Comparison of ENCODE assay signal across 21 cellular contexts in the genomic region with DNA sequence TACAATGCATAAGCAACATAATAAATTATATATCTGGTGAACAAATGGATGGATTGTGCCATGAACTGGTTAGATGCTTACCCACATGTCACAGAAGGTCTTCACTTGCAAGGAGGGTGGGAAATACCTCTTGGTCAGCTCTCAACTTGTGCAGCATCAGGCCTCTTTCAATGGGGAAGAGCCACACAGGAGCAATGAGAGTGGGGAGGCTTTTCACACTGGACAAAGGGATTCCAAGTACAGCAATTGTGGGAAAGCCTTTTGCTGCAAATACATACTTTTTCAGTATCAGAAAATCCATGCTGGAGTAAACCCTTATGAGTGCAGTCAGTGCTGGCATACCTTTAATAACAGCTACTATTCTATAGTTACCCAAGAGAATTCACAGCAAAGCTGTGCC. TPM values are rescaled to one million over a fixed set of nuclear protein-coding genes. Genes with fewer than 3 reads are reported as not detected.
DNase-seq lines count a peak whose midpoint lies in the region; ATAC-seq, FAIRE-seq and TF ChIP-seq lines count a peak whose summit lies in the region.
"Had no signal": no experiment of that assay in that cellular context is flagged by ENCODE, and none has a peak within 500 bp of the region (broad histone marks: within the 10 kb centered on the region; RNA-seq: fewer than 3 reads in every experiment).

No MANE protein-coding gene starts in this region.

- no peak overlapping the region for H3K9ac ChIP-seq in K562 (ENCODE audit: insufficient read depth in 1 of 2, low read depth in 2 of 2, low read length in 2 of 2)
- H3K9ac ChIP-seq: BLaER1 had no signal

- CTCF ChIA-PET in Calu3 (lab: Charles Lee) = no interaction called here
- CTCF ChIA-PET in K562 (lab: Yijun Ruan, JAX; ENCODE audit: low intra/inter-chr PET ratio) = no interaction called here

- H3K27ac ChIP-seq in K562 (ENCODE audit: extremely low read depth, low read depth, low read length) = no peak overlapping the region
- H3K27ac ChIP-seq: BLaER1, C4-2B had no signal

- TF ChIP-seq CTCF in Calu3 (IDR thresholded peaks at IDR 0.05; ENCODE audit: unreplicated experiment) (no peak), K562 (IDR thresholded peaks at IDR 0.05 in 2 of 3, conservative IDR thresholded peaks at IDR 0.05 in 1 of 3; ENCODE audit: insufficient read depth in 2 of 3, low read depth in 1 of 3, low read length in 3 of 3) (no peak), glutamatergic neuron (IDR thresholded peaks at IDR 0.05; ENCODE audit: partially characterized antibody, unreplicated experiment) (no peak)

- peak overlapping the region; percentile 61 for H3K27ac Mint-ChIP-seq in Calu3 (ENCODE audit: unreplicated experiment)
- no peak overlapping the region for H3K27ac Mint-ChIP-seq in T-helper 17 cell
- no peak overlapping the region for H3K27ac Mint-ChIP-seq in glutamatergic neuron (ENCODE audit: unreplicated experiment)
- H3K27ac Mint-ChIP-seq: B cell; CD4-positive, CD25-positive, alpha-beta regulatory T cell; CD8-positive, alpha-beta T cell had no signal

- no peak for FAIRE-seq in K562 (lab: Jason Lieb, UNC)
- FAIRE-seq: D721Med, GM12892, H1 had no signal

- H3K4me2 ChIP-seq in K562 (ENCODE audit: insufficient read depth, low read length) = no peak overlapping the region
- H3K4me2 ChIP-seq: BLaER1 had no signal

- no peaks in the 10 kb centered on the region for H3K27me3 ChIP-seq in K562 (ENCODE audit: control insufficient read depth in 2 of 2, insufficient read depth in 2 of 2, low read length in 2 of 2)
- H3K27me3 ChIP-seq: BLaER1 had no signal

- no peaks in the 10 kb centered on the region for H3K4me1 Mint-ChIP-seq in Calu3 (ENCODE audit: low read depth, unreplicated experiment)
- H3K4me1 Mint-ChIP-seq in T-helper 17 cell = no peaks in the 10 kb centered on the region
- no peaks in the 10 kb centered on the region for H3K4me1 Mint-ChIP-seq in glutamatergic neuron (ENCODE audit: low read depth, unreplicated experiment)
- H3K4me1 Mint-ChIP-seq: CD4-positive, CD25-positive, alpha-beta regulatory T cell had no signal

- TF ChIP-seq EP300 in K562 (IDR thresholded peaks at IDR 0.05; ENCODE audit: low read length) = no peak

- H2AFZ ChIP-seq in K562 (ENCODE audit: low read depth, low read length) = no peak overlapping the region

- H4K20me1 ChIP-seq in K562 (replicated peaks; ENCODE audit: control insufficient read depth, insufficient read depth, low read length) = no peaks in the 10 kb centered on the region

- H3K4me1 ChIP-seq in K562 (replicated peaks in 1 of 2; ENCODE audit: control insufficient read depth in 2 of 2, insufficient read depth in 2 of 2, low read length in 2 of 2) = no peaks in the 10 kb centered on the region
- H3K4me1 ChIP-seq: BLaER1, Caco-2 had no signal

- no peaks in the 10 kb centered on the region for H3K79me2 ChIP-seq in K562 (ENCODE audit: control insufficient read depth, insufficient read depth, low read length)

- POLR2A ChIA-PET in K562 (lab: Yijun Ruan, JAX) = interaction anchor here (1.5 kb wide), 1 partner anchor 81 kb away, joined by 4 read pairs; the partner anchor contains the start of gene ZNF548

- H3K4me3 ChIP-seq in K562 = no peak overlapping the region
- H3K4me3 ChIP-seq: BLaER1 had no signal

- peaks cover 8% of the 10 kb centered on the region; the same call in 1 of the 3 replicates for H3K36me3 ChIP-seq in K562 (ENCODE audit: control insufficient read depth, insufficient read depth, low read length)

- BruUV-seq in Calu3 (replicated peaks; lab: Mats Ljungman, UMichigan) = no TSS peak
- BruUV-seq in K562 (replicated peaks; lab: Mats Ljungman, UMichigan) = no TSS peak

- in situ Hi-C loops in K562 (cut with MboI) = no loop called here

- TF ChIP-seq POLR2A in K562 (conservative IDR thresholded peaks at IDR 0.05) = 0 out of 2 replicates have a peak, but pooled peaks have one; percentile 28

- H3K9me3 Mint-ChIP-seq in Calu3 (ENCODE audit: low read depth, unreplicated experiment) = peaks cover 8% of the 10 kb centered on the region
- H3K9me3 Mint-ChIP-seq in glutamatergic neuron (ENCODE audit: unreplicated experiment) = no peaks in the 10 kb centered on the region

- ATAC-seq in T-helper 17 cell (peak; percentile 18), K562 (no peak)
- ATAC-seq: CD8-positive, alpha-beta T cell had no signal

- DNase-seq in Calu3 (no peak), T-helper 17 cell (no peak), K562 (ENCODE audit: extremely low read depth in 1 of 4, low spot score in 3 of 4) (no peak), GOT3 (lab: John Stamatoyannopoulos, UW) (no peak), glutamatergic neuron (no peak)
- no peak for DNase-seq in NK-92 treated with Interleukin-12 subunit alpha and Interleukin-12 subunit beta, amount 100 ng/mL, for 24 hours (lab: John Stamatoyannopoulos, UW)
- DNase-seq: Caco-2; CD4-positive, CD25-positive, alpha-beta regulatory T cell; CD8-positive, alpha-beta T cell; DMS 273 treated with DMSO at 0.1 percent for 48 hours; DMS79; EL; GDM1; H7; HCEC 1CT had no signal

- no peaks in the 10 kb centered on the region for H3K9me1 ChIP-seq in K562 (ENCODE audit: control insufficient read depth, insufficient read depth, low read length)

- no peaks in the 10 kb centered on the region for H3K27me3 Mint-ChIP-seq in Calu3 (ENCODE audit: unreplicated experiment)
- no peaks in the 10 kb centered on the region for H3K27me3 Mint-ChIP-seq in T-helper 17 cell
- H3K27me3 Mint-ChIP-seq in glutamatergic neuron (ENCODE audit: unreplicated experiment) = peaks cover 6% of the 10 kb centered on the region
- H3K27me3 Mint-ChIP-seq: B cell had no signal

- H3K4me3 Mint-ChIP-seq in Calu3 (ENCODE audit: low read depth, unreplicated experiment) (no peak overlapping the region), T-helper 17 cell (no peak overlapping the region), glutamatergic neuron (ENCODE audit: unreplicated experiment) (no peak overlapping the region)
- H3K4me3 Mint-ChIP-seq: B cell; CD4-positive, CD25-positive, alpha-beta regulatory T cell; CD8-positive, alpha-beta T cell had no signal

- H3K9me3 ChIP-seq in T-helper 17 cell (ENCODE audit: control insufficient read depth, low read length, poor library complexity, severe bottlenecking) (no peaks in the 10 kb centered on the region), K562 (replicated peaks; ENCODE audit: control insufficient read depth, insufficient read depth, low read depth, low read length) (no peaks in the 10 kb centered on the region)
- H3K9me3 ChIP-seq: BLaER1, Caco-2 had no signal

- TF ChIP-seq RAD21 in K562 (CRISPR knock-in tag; conservative IDR thresholded peaks at IDR 0.05 in 1 of 2, IDR thresholded peaks at IDR 0.05 in 1 of 2) = no peak

- peaks cover 33% of the 10 kb centered on the region for H3K36me3 Mint-ChIP-seq in Calu3 (ENCODE audit: insufficient read depth, unreplicated experiment)
- H3K36me3 Mint-ChIP-seq in T-helper 17 cell (ENCODE audit: low read depth) = peaks cover 2% of the 10 kb centered on the region
- H3K36me3 Mint-ChIP-seq in glutamatergic neuron (ENCODE audit: unreplicated experiment) = no peaks in the 10 kb centered on the region

- intact Hi-C loops in Calu3 (cut with micrococcal nuclease; ENCODE audit: unreplicated experiment) = no loop called here
- intact Hi-C loops in K562 (cut with micrococcal nuclease) = no loop called here

RNA-seq across cellular contexts. Expression of gene ZNF543, which starts 11.8 kb away (rescaled TPM):
- total RNA-seq in Calu3 (2022) = 8.5 and 9.0 TPM in 2 replicates
- total RNA-seq in T-helper 17 cell = 1 to 10 TPM; 5.3 TPM
- 16.2 and 18.3 TPM in 2 replicates for total RNA-seq in K562 (2011; cell fraction: chromatin; rRNA removed; ENCODE audit: low replicate concordance)
- 13.3 and 18.2 TPM in 2 replicates for total RNA-seq in K562 (2011; cell fraction: nucleolus; rRNA removed)
- total RNA-seq in K562 (2011; cell fraction: nucleoplasm; rRNA removed) = 10.3 and 12.8 TPM in 2 replicates
- 2.4 and 3.0 TPM in 2 replicates for total RNA-seq in K562 (2014; rRNA removed)
- total RNA-seq in K562 (2014; rRNA removed; fragmentation: Illumina TruSeq; extraction: Trizol) = 5.5 and 6.7 TPM in 2 replicates
- 3.8 and 4.5 TPM in 2 replicates for total RNA-seq in K562 (2015; rRNA removed; fragmentation: Illumina TruSeq; extraction: Trizol)
- 3.8 and 4.7 TPM in 2 replicates for total RNA-seq in K562 (2021)
- polyA plus RNA-seq in K562 (2011; rRNA removed) = 1.9 and 2.4 TPM in 2 replicates
- 1.1 and 1.2 TPM in 2 replicates for polyA plus RNA-seq in K562 (2011; cell fraction: cytosol; rRNA removed)
- polyA plus RNA-seq in K562 (2011; cell fraction: nucleus; rRNA removed) = 1.7 and 2.0 TPM in 2 replicates
- polyA plus RNA-seq in K562 (2012) = 0.89 and 0.91 TPM in 2 replicates
- polyA plus RNA-seq in K562 (2014; fragmentation: Illumina TruSeq; extraction: Trizol) = 1.1 and 1.2 TPM in 2 replicates
- under 1 TPM; 0.14 to 0.46 TPM for polyA plus RNA-seq in K562 (2014; fragmentation: Nextera tagmentation; extraction: Ambion mirVana)
- 1.5 and 1.6 TPM in 2 replicates for polyA plus RNA-seq in K562 (2014; rRNA removed)
- 10.5 and 10.9 TPM in 2 replicates for polyA minus RNA-seq in K562 (2011; rRNA and poly(A)+ RNA removed)
- polyA minus RNA-seq in K562 (2011; cell fraction: cytosol; rRNA and poly(A)+ RNA removed) = 2.2 and 4.7 TPM in 2 replicates
- polyA minus RNA-seq in K562 (2011; cell fraction: nucleus; rRNA and poly(A)+ RNA removed) = 3.6 and 6.1 TPM in 2 replicates
- 16.7 TPM for total RNA-seq in glutamatergic neuron (ENCODE audit: unreplicated experiment)

RNA-seq across cellular contexts. Expression of gene ZNF460, which starts 28.2 kb away (rescaled TPM):
- 68.2 and 74.8 TPM in 2 replicates for total RNA-seq in Calu3 (2022)
- 10 to 100 TPM; 69.1 to 73.1 TPM for total RNA-seq in T-helper 17 cell
- 169 and 191 TPM in 2 replicates for total RNA-seq in K562 (2011; cell fraction: chromatin; rRNA removed; ENCODE audit: low replicate concordance)
- total RNA-seq in K562 (2011; cell fraction: nucleolus; rRNA removed) = 131 and 161 TPM in 2 replicates
- 111 and 139 TPM in 2 replicates for total RNA-seq in K562 (2011; cell fraction: nucleoplasm; rRNA removed)
- total RNA-seq in K562 (2014; rRNA removed) = 18.5 and 22.1 TPM in 2 replicates
- total RNA-seq in K562 (2014; rRNA removed; fragmentation: Illumina TruSeq; extraction: Trizol) = 36.2 and 36.7 TPM in 2 replicates
- 24.7 and 24.9 TPM in 2 replicates for total RNA-seq in K562 (2015; rRNA removed; fragmentation: Illumina TruSeq; extraction: Trizol)
- 28.0 and 29.6 TPM in 2 replicates for total RNA-seq in K562 (2021)
- 16.6 and 23.6 TPM in 2 replicates for polyA plus RNA-seq in K562 (2011; rRNA removed)
- 6.0 and 14.3 TPM in 2 replicates for polyA plus RNA-seq in K562 (2011; cell fraction: cytosol; rRNA removed)
- polyA plus RNA-seq in K562 (2011; cell fraction: nucleus; rRNA removed) = 17.9 and 23.9 TPM in 2 replicates
- 1.1 and 1.2 TPM in 2 replicates for polyA plus RNA-seq in K562 (2012)
- 1.1 and 1.2 TPM in 2 replicates for polyA plus RNA-seq in K562 (2014; fragmentation: Illumina TruSeq; extraction: Trizol)
- polyA plus RNA-seq in K562 (2014; fragmentation: Nextera tagmentation; extraction: Ambion mirVana) = under 1 TPM; 0.45 to 0.87 TPM
- polyA plus RNA-seq in K562 (2014; rRNA removed) = 5.6 and 7.1 TPM in 2 replicates
- 183 and 200 TPM in 2 replicates for polyA minus RNA-seq in K562 (2011; rRNA and poly(A)+ RNA removed)
- 67.0 and 68.1 TPM in 2 replicates for polyA minus RNA-seq in K562 (2011; cell fraction: cytosol; rRNA and poly(A)+ RNA removed)
- polyA minus RNA-seq in K562 (2011; cell fraction: nucleus; rRNA and poly(A)+ RNA removed) = 54.9 and 131 TPM in 2 replicates
- 62.1 TPM for total RNA-seq in glutamatergic neuron (ENCODE audit: unreplicated experiment)

RNA-seq across cellular contexts. Expression of gene ZNF304, which starts 42.6 kb away (rescaled TPM):
- total RNA-seq in Calu3 (2022) (6.2 and 6.5 TPM in 2 replicates), T-helper 17 cell (1 to 10 TPM; 5.6 to 6.6 TPM), K562 (2014; rRNA removed) (2.3 and 3.6 TPM in 2 replicates), K562 (2014; rRNA removed; fragmentation: Illumina TruSeq; extraction: Trizol) (4.5 and 5.2 TPM in 2 replicates), K562 (2015; rRNA removed; fragmentation: Illumina TruSeq; extraction: Trizol) (3.6 and 4.2 TPM in 2 replicates), K562 (2021) (3.6 and 4.2 TPM in 2 replicates), glutamatergic neuron (ENCODE audit: unreplicated experiment) (15.8 TPM)
- total RNA-seq in K562 (2011; cell fraction: chromatin; rRNA removed; ENCODE audit: low replicate concordance) = 9.8 and 12.0 TPM in 2 replicates
- total RNA-seq in K562 (2011; cell fraction: nucleolus; rRNA removed) = 7.0 and 8.8 TPM in 2 replicates
- total RNA-seq in K562 (2011; cell fraction: nucleoplasm; rRNA removed) = 7.7 and 8.0 TPM in 2 replicates
- polyA plus RNA-seq in K562 (2011; rRNA removed) (4.3 and 5.5 TPM in 2 replicates), K562 (2014; fragmentation: Illumina TruSeq; extraction: Trizol) (3.3 and 3.4 TPM in 2 replicates), K562 (2014; fragmentation: Nextera tagmentation; extraction: Ambion mirVana) (1 to 10 TPM in 1 of 2 experiments, under 1 TPM in 1; 0.82 to 1.0 TPM), K562 (2014; rRNA removed) (2.0 and 2.1 TPM in 2 replicates)
- 2.3 and 3.4 TPM in 2 replicates for polyA plus RNA-seq in K562 (2011; cell fraction: cytosol; rRNA removed)
- polyA plus RNA-seq in K562 (2011; cell fraction: nucleus; rRNA removed) = 5.8 and 7.7 TPM in 2 replicates
- 3.2 and 3.4 TPM in 2 replicates for polyA plus RNA-seq in K562 (2012)
- 9.9 and 11.2 TPM in 2 replicates for polyA minus RNA-seq in K562 (2011; rRNA and poly(A)+ RNA removed)
- polyA minus RNA-seq in K562 (2011; cell fraction: cytosol; rRNA and poly(A)+ RNA removed) = 4.1 and 4.5 TPM in 2 replicates
- 3.1 and 5.0 TPM in 2 replicates for polyA minus RNA-seq in K562 (2011; cell fraction: nucleus; rRNA and poly(A)+ RNA removed)

RNA-seq across cellular contexts. Expression of gene TRAPPC2B, which starts 54.8 kb away (rescaled TPM):
- 11.7 and 16.3 TPM in 2 replicates for total RNA-seq in Calu3 (2022)
- 1 to 10 TPM; 8.7 to 9.5 TPM for total RNA-seq in T-helper 17 cell
- 2.1 and 3.5 TPM in 2 replicates for total RNA-seq in K562 (2011; cell fraction: chromatin; rRNA removed; ENCODE audit: low replicate concordance)
- 2.2 and 3.6 TPM in 2 replicates for total RNA-seq in K562 (2011; cell fraction: nucleolus; rRNA removed)
- 2.6 and 3.2 TPM in 2 replicates for total RNA-seq in K562 (2011; cell fraction: nucleoplasm; rRNA removed)
- total RNA-seq in K562 (2014; rRNA removed) = 2.8 and 3.4 TPM in 2 replicates
- 4.4 and 5.4 TPM in 2 replicates for total RNA-seq in K562 (2014; rRNA removed; fragmentation: Illumina TruSeq; extraction: Trizol)
- 3.3 and 3.5 TPM in 2 replicates for total RNA-seq in K562 (2015; rRNA removed; fragmentation: Illumina TruSeq; extraction: Trizol)
- total RNA-seq in K562 (2021) = 1.8 and 2.2 TPM in 2 replicates
- 7.0 and 10.5 TPM in 2 replicates for polyA plus RNA-seq in K562 (2011; rRNA removed)
- 8.3 and 8.7 TPM in 2 replicates for polyA plus RNA-seq in K562 (2011; cell fraction: cytosol; rRNA removed)
- polyA plus RNA-seq in K562 (2011; cell fraction: nucleus; rRNA removed) = 1.9 and 2.6 TPM in 2 replicates
- polyA plus RNA-seq in K562 (2012) = 4.1 and 6.2 TPM in 2 replicates
- polyA plus RNA-seq in K562 (2014; fragmentation: Illumina TruSeq; extraction: Trizol) = 5.0 and 5.2 TPM in 2 replicates
- polyA plus RNA-seq in K562 (2014; fragmentation: Nextera tagmentation; extraction: Ambion mirVana) = 10 to 100 TPM; 13.1 to 20.4 TPM
- polyA plus RNA-seq in K562 (2014; rRNA removed) = 4.0 and 4.6 TPM in 2 replicates
- 1.9 and 2.7 TPM in 2 replicates for polyA minus RNA-seq in K562 (2011; rRNA and poly(A)+ RNA removed)
- polyA minus RNA-seq in K562 (2011; cell fraction: cytosol; rRNA and poly(A)+ RNA removed) = 3.1 TPM in 1 of 2 replicates, not detected in the other
- 0.94 and 1.3 TPM in 2 replicates for polyA minus RNA-seq in K562 (2011; cell fraction: nucleus; rRNA and poly(A)+ RNA removed)
- total RNA-seq in glutamatergic neuron (ENCODE audit: unreplicated experiment) = 15.7 TPM

RNA-seq across cellular contexts. Expression of gene ZNF547, which starts 54.8 kb away (rescaled TPM):
- total RNA-seq in Calu3 (2022) (7.2 and 7.7 TPM in 2 replicates), T-helper 17 cell (1 to 10 TPM in 1 of 2 donors, under 1 TPM in 1; 0.77 to 1.1 TPM), K562 (2014; rRNA removed) (0.09 and 0.41 TPM in 2 replicates), K562 (2014; rRNA removed; fragmentation: Illumina TruSeq; extraction: Trizol) (0.35 and 0.51 TPM in 2 replicates), K562 (2015; rRNA removed; fragmentation: Illumina TruSeq; extraction: Trizol) (0.30 and 0.40 TPM in 2 replicates), K562 (2021) (0.16 and 0.51 TPM in 2 replicates), glutamatergic neuron (ENCODE audit: unreplicated experiment) (9.5 TPM)
- 2.5 and 4.6 TPM in 2 replicates for total RNA-seq in K562 (2011; cell fraction: chromatin; rRNA removed; ENCODE audit: low replicate concordance)
- total RNA-seq in K562 (2011; cell fraction: nucleolus; rRNA removed) = 1.0 and 2.0 TPM in 2 replicates
- total RNA-seq in K562 (2011; cell fraction: nucleoplasm; rRNA removed) = 2.0 and 2.1 TPM in 2 replicates
- polyA plus RNA-seq in K562 (2011; rRNA removed) (0.96 and 1.0 TPM in 2 replicates), K562 (2014; fragmentation: Illumina TruSeq; extraction: Trizol) (0.19 and 0.37 TPM in 2 replicates), K562 (2014; fragmentation: Nextera tagmentation; extraction: Ambion mirVana) (under 1 TPM; 0.27 to 0.30 TPM), K562 (2014; rRNA removed) (0.03 and 0.07 TPM in 2 replicates)
- 0.24 and 0.31 TPM in 2 replicates for polyA plus RNA-seq in K562 (2011; cell fraction: cytosol; rRNA removed)
- 0.84 and 1.00 TPM in 2 replicates for polyA plus RNA-seq in K562 (2011; cell fraction: nucleus; rRNA removed)
- 0.33 and 0.36 TPM in 2 replicates for polyA plus RNA-seq in K562 (2012)
- polyA minus RNA-seq in K562 (2011; rRNA and poly(A)+ RNA removed) = 0.81 and 1.1 TPM in 2 replicates
- polyA minus RNA-seq in K562 (2011; cell fraction: cytosol; rRNA and poly(A)+ RNA removed) = not detected in 2 replicates
- polyA minus RNA-seq in K562 (2011; cell fraction: nucleus; rRNA and poly(A)+ RNA removed) = 0.81 and 2.3 TPM in 2 replicates
